In the genomic region with DNA sequence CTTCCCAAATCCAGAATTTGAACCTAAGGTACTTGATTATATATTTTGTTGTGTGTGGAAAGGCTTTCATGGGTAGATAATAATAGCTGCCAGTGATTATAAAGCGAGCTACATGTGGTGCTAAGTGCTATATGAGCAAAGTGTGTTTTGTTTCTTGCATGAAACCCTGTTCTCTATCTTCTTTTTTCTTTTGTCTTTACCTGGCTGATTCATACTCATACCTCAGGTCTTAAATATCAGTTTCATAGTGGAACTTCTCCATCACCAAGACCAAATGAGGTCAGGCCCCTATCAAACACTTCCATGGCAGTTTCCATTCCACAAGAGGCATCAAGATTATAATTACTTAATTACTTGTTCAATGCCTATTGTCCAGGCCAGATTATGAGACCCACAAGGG, we compare ENCODE assay signal across 21 cellular contexts.
"Had no signal": no experiment of that assay in that cellular context is flagged by ENCODE, and none has a peak within 500 bp of the region (broad histone marks: within the 10 kb centered on the region; RNA-seq: fewer than 3 reads in every experiment).

No MANE protein-coding gene starts in this region.

- H3K36me3 ChIP-seq: prostate gland, right atrium auricular region had no signal

- H3K27ac Mint-ChIP-seq: activated CD4-positive, alpha-beta memory T cell treated with anti-CD3 and anti-CD28 coated beads for 36 hours; activated naive CD4-positive, alpha-beta T cell treated with anti-CD3 and anti-CD28 coated beads, Interleukin-2, amount 50 U/mL, for 24 hours had no signal

- H3K9me3 Mint-ChIP-seq: activated CD4-positive, alpha-beta memory T cell treated with anti-CD3 and anti-CD28 coated beads for 36 hours; activated naive CD4-positive, alpha-beta T cell treated with anti-CD3 and anti-CD28 coated beads, Interleukin-2, amount 50 U/mL, for 24 hours; activated T-cell treated with anti-CD3 and anti-CD28 coated beads, Interleukin-2, amount 50 U/mL, for 4 hours; naive thymus-derived CD8-positive, alpha-beta T cell had no signal

- ATAC-seq: activated T-cell treated with anti-CD3 and anti-CD28 coated beads, Interleukin-2, amount 50 U/mL, for 4 hours; left cardiac atrium; naive thymus-derived CD8-positive, alpha-beta T cell had no signal

- H3K4me3 ChIP-seq: hepatocyte, prostate gland, right atrium auricular region, stomach, upper lobe of left lung had no signal

- H3K9me3 ChIP-seq: prostate gland, right atrium auricular region, stomach, upper lobe of left lung had no signal

- H3K4me3 Mint-ChIP-seq: activated CD4-positive, alpha-beta memory T cell treated with anti-CD3 and anti-CD28 coated beads for 36 hours; activated naive CD4-positive, alpha-beta T cell treated with anti-CD3 and anti-CD28 coated beads, Interleukin-2, amount 50 U/mL, for 24 hours; activated T-cell treated with anti-CD3 and anti-CD28 coated beads, Interleukin-2, amount 50 U/mL, for 4 hours; naive thymus-derived CD8-positive, alpha-beta T cell had no signal

- DNase-seq: activated CD4-positive, alpha-beta memory T cell treated with anti-CD3 and anti-CD28 coated beads for 36 hours; activated CD4-positive, alpha-beta T cell treated with anti-CD3 and anti-CD28 coated beads for 4 hours; activated effector memory CD4-positive, alpha-beta T cell treated with anti-CD3 and anti-CD28 coated beads, Interleukin-2, amount 50 U/mL, for 16 hours; activated T-cell treated with anti-CD3 and anti-CD28 coated beads, Interleukin-2, amount 50 U/mL, for 4 hours; amniotic stem cell; dermis blood vessel endothelial cell; effector memory CD4-positive, alpha-beta T cell; foreskin fibroblast; left cardiac atrium; naive thymus-derived CD8-positive, alpha-beta T cell; stimulated activated CD4-positive, alpha-beta T cell treated with anti-CD3 and anti-CD28 coated beads, Interleukin-2, amount 100 ng/mL, for 24 hours; stomach; SW 1271; T-helper 2 cell; upper lobe of left lung; WERI-Rb-1 had no signal

- H3K4me1 ChIP-seq: prostate gland, right atrium auricular region, upper lobe of left lung had no signal

- FAIRE-seq: islet of Langerhans had no signal

- H3K27ac ChIP-seq: hepatocyte, prostate gland, right atrium auricular region, stomach, upper lobe of left lung, WERI-Rb-1 had no signal

- H3K27me3 Mint-ChIP-seq: activated CD4-positive, alpha-beta memory T cell treated with anti-CD3 and anti-CD28 coated beads for 36 hours; activated naive CD4-positive, alpha-beta T cell treated with anti-CD3 and anti-CD28 coated beads, Interleukin-2, amount 50 U/mL, for 24 hours had no signal

- H3K27me3 ChIP-seq: hepatocyte, right atrium auricular region, upper lobe of left lung had no signal
